ENCODE assay signal across 8 cellular contexts in genomic region chr18:59070181-59070912, GRCh38.
A peak's percentile ranks its signal among the peaks of the same experiment; 100 is the strongest.
DNase-seq lines count a peak whose midpoint lies in the region; ATAC-seq and TF ChIP-seq lines count a peak whose summit lies in the region.

No MANE protein-coding gene starts in this region.

- no peaks in the 10 kb centered on the region for H3K9me3 ChIP-seq in lower lobe of right lung

- no peaks in the 10 kb centered on the region for H3K4me1 ChIP-seq in lower lobe of right lung

- H3K4me3 ChIP-seq in dorsolateral prefrontal cortex (peak overlapping the region in 8 of 59 donors; percentile 4 to 46 (median 26)), lower lobe of right lung (no peak overlapping the region)

- no peaks in the 10 kb centered on the region for H3K36me3 ChIP-seq in lower lobe of right lung

- ATAC-seq in HG03159 (IDR thresholded peaks at IDR 0.05; ENCODE audit: unreplicated experiment), result peak; percentile 82
- peak; percentile 87 for ATAC-seq in lower lobe of right lung

- DNase-seq in SIG-M5 treated with dmso at 0.1 percent for 504 hours (lab: John Stamatoyannopoulos, UW; ENCODE audit: unreplicated experiment) (peak; percentile 50), SIG-M5 (lab: John Stamatoyannopoulos, UW) (no peak), NCI-H748 (lab: John Stamatoyannopoulos, UW; ENCODE audit: unreplicated experiment) (peak; percentile 96), dorsolateral prefrontal cortex (peak; percentile 86 to 94 (median 90)), lower lobe of right lung (peak; percentile 84)
- peak; percentile 65 to 74 for DNase-seq in activated CD4-positive, alpha-beta T cell treated with anti-CD3 and anti-CD28 coated beads, Interleukin-2, amount 50 U/mL, for 24 hours (ENCODE audit: low read depth in 1 of 2, low spot score in 1 of 2)
- DNase-seq in stimulated activated CD8-positive, alpha-beta memory T cell treated with anti-CD3 and anti-CD28 coated beads, Interleukin-12 subunit alpha, Interleukin-12 subunit beta, amount 100 ng/mL, for 24 hours (ENCODE audit: extremely low read depth), result peak; percentile 45

- TF ChIP-seq CTCF in dorsolateral prefrontal cortex (IDR thresholded peaks at IDR 0.05 in 54 of 56, conservative IDR thresholded peaks at IDR 0.05 in 2 of 56; ENCODE audit: low read depth in 1 of 56, partially characterized antibody in 56 of 56), result peak; percentile 58 to 98 (median 92)
- peak; percentile 88 for TF ChIP-seq CTCF in lower lobe of right lung (IDR thresholded peaks at IDR 0.05)

- intact Hi-C loops in dorsolateral prefrontal cortex (cut with DNase I), result loop anchor here (2.0 to 5.0 kb wide), 2 partner anchors 290 to 533 kb away; no protein-coding TSS in a partner anchor
- intact Hi-C loops in lower lobe of right lung (cut with DNase I), result no loop called here

- peak overlapping the region in 2 of 59 donors; percentile 22 to 50 for H3K27ac ChIP-seq in dorsolateral prefrontal cortex
- H3K27ac ChIP-seq in lower lobe of right lung, result no peak overlapping the region

- H3K27me3 ChIP-seq in dorsolateral prefrontal cortex (no peaks in the 10 kb centered on the region), lower lobe of right lung (ENCODE audit: low read depth) (no peaks in the 10 kb centered on the region)
